Comparison of ENCODE assay signal across 14 cellular contexts in the genomic region with DNA sequence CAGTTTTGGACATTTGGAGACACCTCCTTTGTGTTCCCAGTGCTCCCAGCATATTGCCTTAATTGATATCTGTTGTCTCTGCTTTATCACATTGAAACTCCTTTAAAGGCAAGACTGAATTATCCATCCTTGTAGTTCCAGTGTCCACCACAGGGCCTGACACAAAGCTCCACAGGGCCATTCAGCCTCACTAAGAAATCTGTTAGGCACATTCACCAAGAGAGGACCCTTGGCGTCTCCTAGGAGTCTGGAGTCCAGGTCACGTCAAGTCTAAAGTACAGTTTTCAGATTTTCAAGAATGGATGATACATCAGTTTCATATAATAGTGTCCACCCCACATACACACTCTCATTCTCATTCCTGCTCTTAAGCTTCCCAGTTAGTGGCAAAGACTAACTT. TPM values are rescaled to one million over a fixed set of nuclear protein-coding genes. Genes with fewer than 3 reads are reported as not detected.
DNase-seq lines count a peak whose midpoint lies in the region; ATAC-seq and TF ChIP-seq lines count a peak whose summit lies in the region.
"Had no signal": no experiment of that assay in that cellular context is flagged by ENCODE, and none has a peak within 500 bp of the region (broad histone marks: within the 10 kb centered on the region; RNA-seq: fewer than 3 reads in every experiment).

No MANE protein-coding gene starts in this region.

- intact Hi-C loops in ascending aorta (cut with DNase I) = no loop called here
- intact Hi-C loops in activated CD4-positive, alpha-beta memory T cell treated with anti-CD3 and anti-CD28 coated beads for 36 hours (cut with micrococcal nuclease) = no loop called here

- TF ChIP-seq CTCF in 22Rv1 (IDR thresholded peaks at IDR 0.05) = peak; percentile 34; the same call in 1 of the 2 replicates
- peak; percentile 12 for TF ChIP-seq CTCF in RWPE2 (IDR thresholded peaks at IDR 0.05; ENCODE audit: poor library complexity, severe bottlenecking)
- TF ChIP-seq CTCF in fibroblast of pulmonary artery (IDR thresholded peaks at IDR 0.05; ENCODE audit: low read length, missing control alignments) = peak; percentile 29
- no peak for TF ChIP-seq CTCF in ascending aorta (IDR thresholded peaks at IDR 0.05)

- H3K4me1 Mint-ChIP-seq in activated CD4-positive, alpha-beta memory T cell treated with anti-CD3 and anti-CD28 coated beads for 36 hours (ENCODE audit: low read depth) = peaks cover 21% of the 10 kb centered on the region

- no peak overlapping the region for H3K4me3 Mint-ChIP-seq in activated CD4-positive, alpha-beta memory T cell treated with anti-CD3 and anti-CD28 coated beads for 36 hours
- H3K4me3 Mint-ChIP-seq: WTC11 had no signal

- peaks cover 2% of the 10 kb centered on the region for H3K9me3 ChIP-seq in RWPE2 (ENCODE audit: severe bottlenecking)
- H3K9me3 ChIP-seq in ascending aorta = no peaks in the 10 kb centered on the region
- H3K9me3 ChIP-seq: Caco-2 had no signal

- no peak overlapping the region for H3K27ac Mint-ChIP-seq in activated CD4-positive, alpha-beta memory T cell treated with anti-CD3 and anti-CD28 coated beads for 36 hours
- H3K27ac Mint-ChIP-seq in activated naive CD4-positive, alpha-beta T cell treated with anti-CD3 and anti-CD28 coated beads, Interleukin-2, amount 50 U/mL, for 72 hours = no peak overlapping the region
- H3K27ac Mint-ChIP-seq: WTC11 had no signal

- no peaks in the 10 kb centered on the region for H3K27me3 ChIP-seq in RWPE2 (ENCODE audit: insufficient read depth, poor library complexity, severe bottlenecking)
- H3K27me3 ChIP-seq in ascending aorta = no peaks in the 10 kb centered on the region

- no peak overlapping the region for H3K4me3 ChIP-seq in RWPE2 (ENCODE audit: severe bottlenecking)
- no peak overlapping the region for H3K4me3 ChIP-seq in fibroblast of pulmonary artery (replicated peaks; ENCODE audit: low read depth, low read length)
- no peak overlapping the region for H3K4me3 ChIP-seq in ascending aorta

- CTCF ChIA-PET in activated CD4-positive, alpha-beta memory T cell treated with anti-CD3 and anti-CD28 coated beads for 36 hours (lab: Charles Lee) = interaction anchor here (0.5 to 3.1 kb wide), 4 partner anchors 9 to 148 kb away, joined by 3 to 13 read pairs (median 4); no protein-coding TSS in a partner anchor

- peaks cover 5% of the 10 kb centered on the region for H3K36me3 Mint-ChIP-seq in activated CD4-positive, alpha-beta memory T cell treated with anti-CD3 and anti-CD28 coated beads for 36 hours
- peaks cover 0 to 15% of the 10 kb centered on the region in 2 donors for H3K36me3 Mint-ChIP-seq in activated naive CD4-positive, alpha-beta T cell treated with anti-CD3 and anti-CD28 coated beads, Interleukin-2, amount 50 U/mL, for 72 hours

- H3K36me3 ChIP-seq in RWPE2 (ENCODE audit: low read depth) (no peaks in the 10 kb centered on the region), ascending aorta (no peaks in the 10 kb centered on the region)

- H3K9me3 Mint-ChIP-seq in activated CD4-positive, alpha-beta memory T cell treated with anti-CD3 and anti-CD28 coated beads for 36 hours = no peaks in the 10 kb centered on the region
- H3K9me3 Mint-ChIP-seq in activated naive CD4-positive, alpha-beta T cell treated with anti-CD3 and anti-CD28 coated beads, Interleukin-2, amount 50 U/mL, for 72 hours = no peaks in the 10 kb centered on the region

- no peaks in the 10 kb centered on the region for H3K27me3 Mint-ChIP-seq in activated CD4-positive, alpha-beta memory T cell treated with anti-CD3 and anti-CD28 coated beads for 36 hours

- no peak overlapping the region for H3K27ac ChIP-seq in 22Rv1
- no peak overlapping the region for H3K27ac ChIP-seq in RWPE2 (ENCODE audit: poor library complexity, severe bottlenecking)
- no peak overlapping the region for H3K27ac ChIP-seq in ascending aorta

- H3K4me1 ChIP-seq in RWPE2 (ENCODE audit: insufficient read depth, poor library complexity, severe bottlenecking) (peaks cover 12% of the 10 kb centered on the region), ascending aorta (no peaks in the 10 kb centered on the region)

- POLR2A ChIA-PET in activated CD4-positive, alpha-beta memory T cell treated with anti-CD3 and anti-CD28 coated beads for 36 hours (lab: Charles Lee) = no interaction called here

- no peak for ATAC-seq in RWPE2 (ENCODE audit: low read depth)
- no peak for ATAC-seq in activated naive CD4-positive, alpha-beta T cell treated with anti-CD3 and anti-CD28 coated beads, Interleukin-2, amount 50 U/mL, for 72 hours
- ATAC-seq: left cardiac atrium, WTC11 had no signal

- DNase-seq in ELR (ENCODE audit: low read depth) (peak; percentile 28), RWPE2 (ENCODE audit: low spot score) (no peak), fibroblast of pulmonary artery (ENCODE audit: low read depth) (no peak), NCI-H128 (lab: John Stamatoyannopoulos, UW; ENCODE audit: unreplicated experiment) (no peak), ascending aorta (ENCODE audit: low spot score in 2 of 2) (no peak)
- no peak for DNase-seq in activated CD4-positive, alpha-beta memory T cell treated with anti-CD3 and anti-CD28 coated beads for 36 hours
- no peak for DNase-seq in activated naive CD4-positive, alpha-beta T cell treated with anti-CD3 and anti-CD28 coated beads, Interleukin-2, amount 50 U/mL, for 72 hours (ENCODE audit: low spot score in 2 of 2)
- DNase-seq: activated T-cell treated with anti-CD3 and anti-CD28 coated beads, Interleukin-2, amount 50 U/mL, for 48 hours; left cardiac atrium; NCI-H1436 treated with DMSO at 0.1 percent for 48 hours; occipital lobe had no signal

RNA-seq across cellular contexts. Expression of a gene that starts 4.8 kb away (rescaled TPM):
- total RNA-seq in ascending aorta = 7.5 TPM
- total RNA-seq in activated CD4-positive, alpha-beta memory T cell treated with anti-CD3 and anti-CD28 coated beads for 36 hours = 10 to 100 TPM; 11.6 to 12.5 TPM
- 10 to 100 TPM in 1 of 2 donors, 1 to 10 TPM in 1; 9.0 to 19.6 TPM for total RNA-seq in activated naive CD4-positive, alpha-beta T cell treated with anti-CD3 and anti-CD28 coated beads, Interleukin-2, amount 50 U/mL, for 72 hours

Comparison
In these comparisons a context has a peak if more than half of its experiments do, and no peak if none do; other contexts are left out.
1. CTCF ChIP-seq: peak in 22Rv1 (single experiment), RWPE2 (single experiment) and fibroblast of pulmonary artery (single experiment); none in ascending aorta (0 of 3).